Comparison of ENCODE assay signal across 1 cellular context in the genomic region with DNA sequence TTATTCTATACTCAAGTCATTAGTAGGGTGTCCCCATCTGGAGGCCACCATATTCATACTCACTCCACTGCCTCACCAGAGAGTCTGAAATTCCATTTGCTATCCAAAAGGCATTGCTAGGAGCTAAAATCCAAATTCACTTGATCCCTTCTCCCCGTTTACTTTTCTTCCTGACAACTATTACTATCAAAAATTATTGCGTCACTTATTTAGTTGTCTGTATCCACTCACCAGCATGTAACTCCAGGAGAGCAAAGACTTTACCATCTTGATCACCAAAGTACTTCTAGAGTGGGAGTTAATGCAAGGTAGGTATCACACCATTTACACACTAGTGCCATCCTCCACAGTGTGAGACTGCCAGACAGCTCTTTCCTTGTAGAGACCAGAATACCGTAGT.
TF ChIP-seq lines count a peak whose summit lies in the region.

No MANE protein-coding gene starts in this region.

TF ChIP-seq in IMR-90, 13 proteins besides CTCF, POLR2A, EP300 and RAD21 (continued from another document):
- no peak for TF ChIP-seq ELK1 (IDR thresholded peaks at IDR 0.05; ENCODE audit: borderline replicate concordance, low read depth, low read length)
